In the genomic region with DNA sequence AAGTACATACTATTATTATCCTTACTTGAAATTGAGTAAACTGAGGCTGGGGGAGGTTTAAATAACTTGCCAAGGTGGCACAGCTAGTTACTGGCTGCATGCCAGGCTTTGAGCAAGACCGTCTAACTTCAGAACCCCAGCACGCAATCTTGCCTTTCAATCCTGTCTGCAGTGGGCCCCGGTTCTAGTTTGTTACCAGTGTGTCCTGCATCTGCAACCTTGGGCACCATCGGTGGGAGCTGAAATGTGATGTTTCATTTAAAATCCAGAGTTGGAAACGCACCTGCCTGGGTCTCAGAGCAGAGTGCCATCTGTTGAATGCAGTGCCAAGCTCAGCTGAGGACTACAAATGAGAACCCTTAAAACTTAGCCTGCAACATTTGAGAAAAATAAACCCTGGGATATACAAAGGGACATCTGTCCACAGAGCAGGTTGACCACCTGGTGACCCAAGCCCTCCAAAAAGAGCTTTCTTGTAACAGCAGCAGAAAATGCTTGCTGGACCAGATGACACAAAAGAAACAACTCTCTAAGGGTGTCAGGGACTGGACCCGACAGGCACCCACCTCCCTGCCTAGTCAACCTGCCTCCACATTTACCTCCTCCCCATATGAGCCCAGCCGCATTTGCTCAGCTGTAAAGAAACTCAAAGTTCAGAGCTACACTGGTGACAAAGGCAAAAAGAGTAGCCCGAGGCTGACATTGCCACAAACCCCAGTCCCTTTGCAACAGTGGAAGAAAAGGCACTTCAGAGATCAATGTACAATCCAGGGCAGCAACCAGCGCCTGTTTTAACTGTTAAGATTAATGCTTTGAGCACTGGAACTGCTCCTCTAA, we compare ENCODE assay signal across 9 cellular contexts.
DNase-seq lines count a peak whose midpoint lies in the region; ATAC-seq and TF ChIP-seq lines count a peak whose summit lies in the region.
"Had no signal": no experiment of that assay in that cellular context is flagged by ENCODE, and none has a peak within 500 bp of the region (broad histone marks: within the 10 kb centered on the region; RNA-seq: fewer than 3 reads in every experiment).

No MANE protein-coding gene starts in this region.

- H3K36me3 ChIP-seq in RWPE2 (ENCODE audit: low read depth) (peaks cover 37% of the 10 kb centered on the region), rectal smooth muscle tissue (ENCODE audit: control insufficient read depth, insufficient read depth, low read length) (no peaks in the 10 kb centered on the region)

- H3K4me3 ChIP-seq in RWPE2 (ENCODE audit: severe bottlenecking) (peak overlapping the region; percentile 95), foreskin fibroblast (ENCODE audit: low read depth in 1 of 2, low read length in 2 of 2) (peak overlapping the region; percentile 78 to 81), rectal smooth muscle tissue (ENCODE audit: low read length) (peak overlapping the region; percentile 85)

- H3K9me3 ChIP-seq in RWPE2 (ENCODE audit: severe bottlenecking): no peaks in the 10 kb centered on the region

- H3K27me3 ChIP-seq in RWPE2 (ENCODE audit: insufficient read depth, poor library complexity, severe bottlenecking): no peaks in the 10 kb centered on the region
- no peaks in the 10 kb centered on the region for H3K27me3 ChIP-seq in rectal smooth muscle tissue (ENCODE audit: control insufficient read depth, insufficient read depth, low read length)

- ATAC-seq in RWPE2 (ENCODE audit: low read depth): no peak

- H3K27ac ChIP-seq in RWPE2 (ENCODE audit: poor library complexity, severe bottlenecking) (peak overlapping the region; percentile 89), rectal smooth muscle tissue (ENCODE audit: low read depth, low read length) (peak overlapping the region; percentile 52)

- peak; percentile 34 for DNase-seq in DMS 273 treated with DMSO at 0.1 percent for 48 hours (lab: John Stamatoyannopoulos, UW)
- DNase-seq in RWPE2 (ENCODE audit: low spot score): no peak
- peak in 1 of 2 donors; percentile 58 for DNase-seq in foreskin fibroblast
- DNase-seq in activated effector memory CD4-positive, alpha-beta T cell treated with anti-CD3 and anti-CD28 coated beads, Interleukin-2, amount 50 U/mL, for 16 hours: no peak
- DNase-seq in stimulated activated CD4-positive, alpha-beta T cell treated with anti-CD3 and anti-CD28 coated beads, Interleukin-12 subunit alpha, Interleukin-12 subunit beta, amount 100 ng/mL, for 4 hours: no peak
- DNase-seq in glomerular visceral epithelial cell (ENCODE audit: extremely low spot score): no peak
- DNase-seq in activated CD4-positive, alpha-beta T cell treated with anti-CD3 and anti-CD28 coated beads, Interleukin-2, amount 50 U/mL, for 1 hour: no peak
- DNase-seq: activated CD8-positive, alpha-beta memory T cell treated with anti-CD3 and anti-CD28 coated beads, Interleukin-2, amount 50 U/mL, for 48 hours had no signal

- TF ChIP-seq CTCF in RWPE2 (IDR thresholded peaks at IDR 0.05; ENCODE audit: poor library complexity, severe bottlenecking) (no peak), foreskin fibroblast (IDR thresholded peaks at IDR 0.05; ENCODE audit: low read depth, low read length) (no peak)

- H3K9ac ChIP-seq in rectal smooth muscle tissue (ENCODE audit: low read length): no peak overlapping the region

- H3K4me1 ChIP-seq in RWPE2 (ENCODE audit: insufficient read depth, poor library complexity, severe bottlenecking): peaks cover 40% of the 10 kb centered on the region
- H3K4me1 ChIP-seq in rectal smooth muscle tissue (ENCODE audit: control insufficient read depth, insufficient read depth, low read length): peaks cover 25% of the 10 kb centered on the region
